8 cellular contexts compared by ENCODE assay signal in the genomic region with DNA sequence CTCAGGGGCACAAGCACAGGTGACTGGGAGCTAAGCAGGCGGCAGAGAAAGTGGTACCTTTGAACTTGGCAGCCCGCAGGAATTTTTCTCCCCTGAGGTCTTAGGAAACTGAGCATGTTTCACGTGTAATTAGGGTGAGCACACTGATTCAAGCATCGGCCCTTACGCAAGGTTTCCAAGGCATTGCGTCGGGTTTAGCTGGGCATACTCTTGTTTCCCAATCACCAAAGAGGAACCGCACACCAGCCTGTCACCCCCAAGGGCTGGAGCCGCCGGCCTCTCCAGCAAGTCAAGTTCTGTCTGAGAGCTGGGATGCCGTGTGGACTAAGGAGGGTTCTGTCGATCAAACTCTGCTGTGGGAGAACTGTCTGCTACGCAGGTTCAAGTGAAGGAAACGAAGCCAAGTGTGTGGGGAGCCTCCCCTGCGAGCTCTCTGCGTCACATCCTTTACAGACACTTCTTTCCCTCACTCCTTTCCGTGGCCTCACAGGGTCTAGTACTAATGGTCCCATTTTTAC. TPM values are rescaled to one million over a fixed set of nuclear protein-coding genes. Genes with fewer than 3 reads are reported as not detected.
A peak's percentile ranks its signal among the peaks of the same experiment; 100 is the strongest.
DNase-seq lines count a peak whose midpoint lies in the region; ATAC-seq and TF ChIP-seq lines count a peak whose summit lies in the region.

No MANE protein-coding gene starts in this region.

- peak; percentile 89 to 94 for ATAC-seq in lower lobe of right lung

- H3K4me1 Mint-ChIP-seq in dendritic cell treated with granulocyte-macrophage colony-stimulating factor and Interleukin-4, amounts not matched to agents 40 ng/mL and 50 ng/mL, for 4 days (ENCODE audit: low read depth) = peaks cover 65% of the 10 kb centered on the region

- H3K36me3 ChIP-seq in lower lobe of right lung = peaks cover 27% of the 10 kb centered on the region

- peak overlapping the region; percentile 88 for H3K27ac Mint-ChIP-seq in dendritic cell treated with granulocyte-macrophage colony-stimulating factor and Interleukin-4, amounts not matched to agents 40 ng/mL and 50 ng/mL, for 4 days

- no peak overlapping the region for H3K4me3 Mint-ChIP-seq in dendritic cell treated with granulocyte-macrophage colony-stimulating factor and Interleukin-4, amounts not matched to agents 40 ng/mL and 50 ng/mL, for 4 days

- no peaks in the 10 kb centered on the region for H3K9me3 Mint-ChIP-seq in dendritic cell treated with granulocyte-macrophage colony-stimulating factor and Interleukin-4, amounts not matched to agents 40 ng/mL and 50 ng/mL, for 4 days

- H3K4me1 ChIP-seq in lower lobe of right lung = peaks cover 62% of the 10 kb centered on the region

- no peak overlapping the region for H3K4me3 ChIP-seq in lower lobe of right lung

- H3K27ac ChIP-seq in lower lobe of right lung (peak overlapping the region; percentile 92), substantia nigra (ENCODE audit: low read depth, low read length, poor library complexity, severe bottlenecking) (peak overlapping the region; percentile 79)

- DNase-seq in MV-4-11 (lab: John Stamatoyannopoulos, UW) (peak; percentile 98), lower lobe of right lung (peak; percentile 95), substantia nigra (lab: John Stamatoyannopoulos, UW) (peak in 24 of 49 donors; percentile 17 to 69 (median 38)), SW480 (ENCODE audit: low spot score) (no peak), activated gamma-delta T cell treated with Interleukin-2 at 50 U/mL for 16 hours (no peak), NAMALWA (ENCODE audit: low spot score) (no peak), NCI-H2029 treated with DMSO at 0.1 percent for 48 hours (lab: John Stamatoyannopoulos, UW) (no peak)

- no peaks in the 10 kb centered on the region for H3K27me3 ChIP-seq in lower lobe of right lung (ENCODE audit: low read depth)

- intact Hi-C loops in dendritic cell treated with granulocyte-macrophage colony-stimulating factor and Interleukin-4, amounts not matched to agents 40 ng/mL and 50 ng/mL, for 4 days (cut with micrococcal nuclease) = loop anchor here (5.0 kb wide), 1 partner anchor 115 kb away; a partner anchor contains a TSS
- intact Hi-C loops in lower lobe of right lung (cut with DNase I) = no loop called here

- H3K27me3 Mint-ChIP-seq in dendritic cell treated with granulocyte-macrophage colony-stimulating factor and Interleukin-4, amounts not matched to agents 40 ng/mL and 50 ng/mL, for 4 days = no peaks in the 10 kb centered on the region

- H3K36me3 Mint-ChIP-seq in dendritic cell treated with granulocyte-macrophage colony-stimulating factor and Interleukin-4, amounts not matched to agents 40 ng/mL and 50 ng/mL, for 4 days (ENCODE audit: low read depth) = peaks cover 51% of the 10 kb centered on the region

- no peaks in the 10 kb centered on the region for H3K9me3 ChIP-seq in lower lobe of right lung

- no peak for TF ChIP-seq CTCF in lower lobe of right lung (IDR thresholded peaks at IDR 0.05)

RNA-seq across cellular contexts. Expression of a gene that starts 53.0 kb away (rescaled TPM):
- total RNA-seq in lower lobe of right lung = 177 TPM

Comparison
In these comparisons a context has a peak if more than half of its experiments do, and no peak if none do; other contexts are left out.
1. DNase-seq: peak in MV-4-11 (single experiment) and lower lobe of right lung (single experiment); none in SW480 (single experiment), activated gamma-delta T cell treated with Interleukin-2 at 50 U/mL for 16 hours (single experiment), NAMALWA (single experiment) and NCI-H2029 treated with DMSO at 0.1 percent for 48 hours (single experiment).